In the genomic region with DNA sequence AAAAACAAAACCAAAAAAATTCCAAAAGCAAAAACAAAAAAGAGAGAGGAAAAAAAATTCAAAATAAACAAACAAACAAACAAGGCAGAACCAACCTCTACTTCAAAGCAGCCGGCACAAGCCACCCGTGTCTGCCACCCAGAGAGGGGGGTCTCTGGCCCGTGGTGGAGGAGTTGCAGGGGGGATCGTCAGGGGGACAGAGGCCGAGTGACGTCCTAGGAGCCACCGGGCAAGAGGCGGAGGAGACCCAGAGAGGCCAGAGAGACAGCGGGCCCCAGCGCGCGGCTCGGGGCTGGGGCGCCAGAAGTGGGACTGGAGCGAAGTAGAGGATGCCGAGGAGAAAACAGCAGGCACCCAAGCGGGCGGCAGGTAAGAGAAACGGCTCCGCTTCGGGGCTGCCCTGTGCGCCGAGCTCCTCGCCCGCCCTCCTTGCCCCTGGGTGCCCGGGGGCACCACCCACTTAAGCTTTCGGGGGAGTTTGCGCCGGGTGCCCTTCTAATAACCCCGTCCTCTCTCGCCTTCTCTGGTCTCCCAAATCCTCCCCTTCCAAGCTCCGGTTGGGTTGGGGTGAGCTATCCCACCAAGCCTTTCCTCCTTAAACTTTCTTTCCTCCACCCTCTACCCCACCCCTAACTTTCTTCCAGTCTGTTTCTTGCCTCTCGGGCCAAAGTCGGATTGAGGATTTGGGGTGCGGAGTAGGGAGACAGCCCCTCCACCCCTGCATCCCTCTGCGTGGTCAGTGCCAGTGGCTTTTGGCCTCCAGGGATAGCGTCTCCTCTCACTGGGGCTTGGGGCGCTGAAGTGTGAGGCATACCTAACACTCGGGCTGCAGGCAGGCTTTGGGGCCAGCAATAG, we compare ENCODE assay signal across 1 cellular context.
TF ChIP-seq lines count a peak whose summit lies in the region.

No MANE protein-coding gene starts in this region.

TF ChIP-seq in GM12878, 131 proteins besides CTCF, POLR2A, EP300 and RAD21 (continued from another document):
- TF ChIP-seq, protein P1, sequence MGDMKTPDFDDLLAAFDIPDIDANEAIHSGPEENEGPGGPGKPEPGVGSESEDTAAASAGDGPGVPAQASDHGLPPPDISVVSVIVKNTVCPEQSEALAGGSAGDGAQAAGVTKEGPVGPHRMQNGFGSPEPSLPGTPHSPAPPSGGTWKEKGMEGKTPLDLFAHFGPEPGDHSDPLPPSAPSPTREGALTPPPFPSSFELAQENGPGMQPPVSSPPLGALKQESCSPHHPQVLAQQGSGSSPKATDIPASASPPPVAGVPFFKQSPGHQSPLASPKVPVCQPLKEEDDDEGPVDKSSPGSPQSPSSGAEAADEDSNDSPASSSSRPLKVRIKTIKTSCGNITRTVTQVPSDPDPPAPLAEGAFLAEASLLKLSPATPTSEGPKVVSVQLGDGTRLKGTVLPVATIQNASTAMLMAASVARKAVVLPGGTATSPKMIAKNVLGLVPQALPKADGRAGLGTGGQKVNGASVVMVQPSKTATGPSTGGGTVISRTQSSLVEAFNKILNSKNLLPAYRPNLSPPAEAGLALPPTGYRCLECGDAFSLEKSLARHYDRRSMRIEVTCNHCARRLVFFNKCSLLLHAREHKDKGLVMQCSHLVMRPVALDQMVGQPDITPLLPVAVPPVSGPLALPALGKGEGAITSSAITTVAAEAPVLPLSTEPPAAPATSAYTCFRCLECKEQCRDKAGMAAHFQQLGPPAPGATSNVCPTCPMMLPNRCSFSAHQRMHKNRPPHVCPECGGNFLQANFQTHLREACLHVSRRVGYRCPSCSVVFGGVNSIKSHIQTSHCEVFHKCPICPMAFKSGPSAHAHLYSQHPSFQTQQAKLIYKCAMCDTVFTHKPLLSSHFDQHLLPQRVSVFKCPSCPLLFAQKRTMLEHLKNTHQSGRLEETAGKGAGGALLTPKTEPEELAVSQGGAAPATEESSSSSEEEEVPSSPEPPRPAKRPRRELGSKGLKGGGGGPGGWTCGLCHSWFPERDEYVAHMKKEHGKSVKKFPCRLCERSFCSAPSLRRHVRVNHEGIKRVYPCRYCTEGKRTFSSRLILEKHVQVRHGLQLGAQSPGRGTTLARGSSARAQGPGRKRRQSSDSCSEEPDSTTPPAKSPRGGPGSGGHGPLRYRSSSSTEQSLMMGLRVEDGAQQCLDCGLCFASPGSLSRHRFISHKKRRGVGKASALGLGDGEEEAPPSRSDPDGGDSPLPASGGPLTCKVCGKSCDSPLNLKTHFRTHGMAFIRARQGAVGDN (IDR thresholded peaks at IDR 0.05): 0 out of 2 replicates have a peak, but pooled peaks have one; percentile 19
- TF ChIP-seq, protein P2, sequence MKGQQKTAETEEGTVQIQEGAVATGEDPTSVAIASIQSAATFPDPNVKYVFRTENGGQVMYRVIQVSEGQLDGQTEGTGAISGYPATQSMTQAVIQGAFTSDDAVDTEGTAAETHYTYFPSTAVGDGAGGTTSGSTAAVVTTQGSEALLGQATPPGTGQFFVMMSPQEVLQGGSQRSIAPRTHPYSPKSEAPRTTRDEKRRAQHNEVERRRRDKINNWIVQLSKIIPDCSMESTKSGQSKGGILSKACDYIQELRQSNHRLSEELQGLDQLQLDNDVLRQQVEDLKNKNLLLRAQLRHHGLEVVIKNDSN (IDR thresholded peaks at IDR 0.05; ENCODE audit: borderline replicate concordance, extremely low read length, insufficient read depth, low read depth, low read length): no peak
